ENCODE assay signal across 24 cellular contexts in the genomic region with DNA sequence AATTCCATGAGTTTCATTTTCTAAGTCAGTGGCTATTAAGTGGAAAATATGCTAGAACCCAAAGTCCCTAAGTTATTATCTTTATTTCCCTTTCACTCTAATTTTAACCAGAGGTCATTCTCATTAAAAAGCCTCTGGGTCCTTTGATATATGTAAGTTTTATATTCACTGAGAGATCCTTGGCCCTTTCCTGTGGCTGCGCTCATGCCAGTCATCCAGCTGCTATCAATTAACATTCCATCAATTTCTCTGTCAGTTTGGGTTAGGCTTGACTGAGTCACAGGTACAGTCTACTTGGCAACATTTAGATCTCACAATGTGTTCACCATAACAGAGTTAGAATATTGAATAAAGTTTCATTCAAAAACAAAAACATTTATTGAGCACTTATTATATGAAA. TPM values are rescaled to one million over a fixed set of nuclear protein-coding genes. Genes with fewer than 3 reads are reported as not detected.
DNase-seq lines count a peak whose midpoint lies in the region; ATAC-seq, FAIRE-seq and TF ChIP-seq lines count a peak whose summit lies in the region.
"Had no signal": no experiment of that assay in that cellular context is flagged by ENCODE, and none has a peak within 500 bp of the region (broad histone marks: within the 10 kb centered on the region; RNA-seq: fewer than 3 reads in every experiment).

No MANE protein-coding gene starts in this region.

- no peaks in the 10 kb centered on the region for H4K20me1 ChIP-seq in astrocyte (ENCODE audit: insufficient read depth, low read length)

- H2AFZ ChIP-seq in astrocyte (ENCODE audit: low read depth, low read length), result no peak overlapping the region
- H2AFZ ChIP-seq: GM23338 had no signal

- peaks cover 27% of the 10 kb centered on the region for H3K9me3 Mint-ChIP-seq in HFFc6
- H3K9me3 Mint-ChIP-seq in astrocyte (ENCODE audit: unreplicated experiment), result peaks cover 5% of the 10 kb centered on the region

- no peak for FAIRE-seq in astrocyte (lab: Jason Lieb, UNC)
- FAIRE-seq: bronchial epithelial cell, GM12891 had no signal

- H3K36me3 ChIP-seq in astrocyte (ENCODE audit: insufficient read depth, low read length) (no peaks in the 10 kb centered on the region), heart left ventricle (no peaks in the 10 kb centered on the region), sigmoid colon (no peaks in the 10 kb centered on the region)

- H3K27ac ChIP-seq in astrocyte (ENCODE audit: low read depth, low read length) (peak overlapping the region; percentile 10), heart left ventricle (no peak overlapping the region), sigmoid colon (no peak overlapping the region)
- H3K27ac ChIP-seq: dorsolateral prefrontal cortex had no signal

- TF ChIP-seq POLR2A in heart left ventricle (IDR thresholded peaks at IDR 0.05) (no peak), sigmoid colon (IDR thresholded peaks at IDR 0.05) (no peak)

- no peaks in the 10 kb centered on the region for H3K79me2 ChIP-seq in astrocyte (ENCODE audit: insufficient read depth, low read length)

- no peak for TF ChIP-seq CTCF in HFFc6 (IDR thresholded peaks at IDR 0.05)
- no peak for TF ChIP-seq CTCF in astrocyte (IDR thresholded peaks at IDR 0.05; ENCODE audit: insufficient read depth, low read depth, low read length)
- TF ChIP-seq CTCF in heart left ventricle (IDR thresholded peaks at IDR 0.05), result no peak
- no peak for TF ChIP-seq CTCF in sigmoid colon (IDR thresholded peaks at IDR 0.05)

- H3K27ac Mint-ChIP-seq in HFFc6 (peak overlapping the region; percentile 74), astrocyte (ENCODE audit: unreplicated experiment) (peak overlapping the region; percentile 94)
- H3K27ac Mint-ChIP-seq: activated CD4-positive, alpha-beta memory T cell treated with anti-CD3 and anti-CD28 coated beads for 36 hours; activated naive CD4-positive, alpha-beta T cell treated with anti-CD3 and anti-CD28 coated beads, Interleukin-2, amount 50 U/mL, for 24 hours; type B pancreatic cell had no signal

- H3K27me3 Mint-ChIP-seq in HFFc6 (ENCODE audit: insufficient read depth), result no peaks in the 10 kb centered on the region; the same call in 1 of the 2 replicates
- H3K27me3 Mint-ChIP-seq in astrocyte (ENCODE audit: low read depth, unreplicated experiment), result no peaks in the 10 kb centered on the region
- H3K27me3 Mint-ChIP-seq: activated CD4-positive, alpha-beta memory T cell treated with anti-CD3 and anti-CD28 coated beads for 36 hours; activated naive CD4-positive, alpha-beta T cell treated with anti-CD3 and anti-CD28 coated beads, Interleukin-2, amount 50 U/mL, for 24 hours; type B pancreatic cell had no signal

- H3K27me3 ChIP-seq in astrocyte (ENCODE audit: insufficient read depth, low read length) (no peaks in the 10 kb centered on the region), heart left ventricle (no peaks in the 10 kb centered on the region), sigmoid colon (no peaks in the 10 kb centered on the region)
- H3K27me3 ChIP-seq: dorsolateral prefrontal cortex had no signal

- H3K36me3 Mint-ChIP-seq in HFFc6 (ENCODE audit: low read depth) (peaks cover 28% of the 10 kb centered on the region), astrocyte (ENCODE audit: low read depth, unreplicated experiment) (peaks cover 2% of the 10 kb centered on the region)
- H3K36me3 Mint-ChIP-seq: activated CD4-positive, alpha-beta memory T cell treated with anti-CD3 and anti-CD28 coated beads for 36 hours; type B pancreatic cell had no signal

- no peak for TF ChIP-seq EP300 in sigmoid colon (IDR thresholded peaks at IDR 0.05)

- no peak overlapping the region for H3K9ac ChIP-seq in astrocyte (ENCODE audit: low read length)

- WGBS in heart left ventricle, 4 donors, result 96 to 100% (median 97%) methylated on average over 1 of the region's 1 CpG
- 98 to 100% methylated on average over 1 of the region's 1 CpG for WGBS in sigmoid colon, 2 donors

- H3K4me3 Mint-ChIP-seq in HFFc6 (peak overlapping the region; percentile 71), astrocyte (ENCODE audit: unreplicated experiment) (no peak overlapping the region)
- H3K4me3 Mint-ChIP-seq: activated CD4-positive, alpha-beta memory T cell treated with anti-CD3 and anti-CD28 coated beads for 36 hours; activated naive CD4-positive, alpha-beta T cell treated with anti-CD3 and anti-CD28 coated beads, Interleukin-2, amount 50 U/mL, for 24 hours; activated T-cell treated with anti-CD3 and anti-CD28 coated beads, Interleukin-2, amount 50 U/mL, for 4 hours; GM23338; neural crest cell; type B pancreatic cell had no signal

- intact Hi-C loops in heart left ventricle (cut with DNase I), result loop anchor here in 1 of 10 donors (10.0 kb wide), 1 partner anchor 59 kb away; a partner anchor contains a TSS
- intact Hi-C loops in sigmoid colon (cut with DNase I), result no loop called here

- peaks cover 31% of the 10 kb centered on the region for H3K4me1 Mint-ChIP-seq in HFFc6 (ENCODE audit: low read depth)
- peaks cover 11% of the 10 kb centered on the region for H3K4me1 Mint-ChIP-seq in astrocyte (ENCODE audit: low read depth, unreplicated experiment)
- H3K4me1 Mint-ChIP-seq: activated naive CD4-positive, alpha-beta T cell treated with anti-CD3 and anti-CD28 coated beads, Interleukin-2, amount 50 U/mL, for 24 hours; neural crest cell had no signal

- H3K4me1 ChIP-seq in astrocyte (ENCODE audit: insufficient read depth, low read length) (peaks cover 7% of the 10 kb centered on the region), heart left ventricle (no peaks in the 10 kb centered on the region), sigmoid colon (no peaks in the 10 kb centered on the region)

- H3K9me3 ChIP-seq in astrocyte (ENCODE audit: insufficient read depth, low read depth, low read length), result peaks cover 4% of the 10 kb centered on the region
- peaks cover 0 to 26% (median 8%) of the 10 kb centered on the region in 12 donors for H3K9me3 ChIP-seq in heart left ventricle
- peaks cover 0 to 5% (median 0%) of the 10 kb centered on the region in 4 donors for H3K9me3 ChIP-seq in sigmoid colon

- ATAC-seq in heart left ventricle, result no peak
- ATAC-seq: activated T-cell treated with anti-CD3 and anti-CD28 coated beads, Interleukin-2, amount 50 U/mL, for 4 hours; GM23338; left cardiac atrium; stimulated activated naive CD8-positive, alpha-beta T cell treated with anti-CD3 and anti-CD28 coated beads, Interleukin-15, Interleukin-2, amounts not matched to agents 100 U/mL and 50 U/mL, for 24 hours had no signal

- H3K4me3 ChIP-seq in astrocyte (ENCODE audit: insufficient read depth, low read depth, low read length), result no peak overlapping the region
- no peak overlapping the region for H3K4me3 ChIP-seq in heart left ventricle
- no peak overlapping the region for H3K4me3 ChIP-seq in sigmoid colon
- H3K4me3 ChIP-seq: dorsolateral prefrontal cortex, GM23338 had no signal

- DNase-seq in AG08395 (ENCODE audit: low spot score), result peak; percentile 66
- peak; percentile 75 for DNase-seq in HFFc6
- peak; percentile 82 for DNase-seq in astrocyte (ENCODE audit: low read depth)
- peak; percentile 79 for DNase-seq in iris pigment epithelial cell (ENCODE audit: low read depth)
- DNase-seq in heart left ventricle, result no peak
- DNase-seq in sigmoid colon, result no peak
- no peak for DNase-seq in foreskin melanocyte
- DNase-seq in NCI-H2196 (lab: John Stamatoyannopoulos, UW; ENCODE audit: unreplicated experiment), result no peak
- DNase-seq: activated CD4-positive, alpha-beta memory T cell treated with anti-CD3 and anti-CD28 coated beads for 36 hours; activated T-cell treated with anti-CD3 and anti-CD28 coated beads, Interleukin-2, amount 50 U/mL, for 4 hours; dorsolateral prefrontal cortex; hippocampal formation; Karpas-422; left cardiac atrium; NCI-H1436 treated with DMSO at 0.1 percent for 48 hours; NCI-H345; stimulated activated naive CD8-positive, alpha-beta T cell treated with anti-CD3 and anti-CD28 coated beads, Interleukin-15, Interleukin-2, amounts not matched to agents 100 U/mL and 50 U/mL, for 24 hours; T-helper 1 cell had no signal

- H3K4me2 ChIP-seq in astrocyte (ENCODE audit: low read length), result peak overlapping the region; percentile 46
- H3K4me2 ChIP-seq: GM23338 had no signal

RNA-seq across cellular contexts. Expression of a gene that starts 58.0 kb away (rescaled TPM):
- total RNA-seq in HFFc6 (2021; fragmentation: NEBNext Ultra II Directional; extraction: Animal tissue kit (Norgen Biotek cat#: 25700)), result 100 to 1,000 TPM; 584 to 754 (median 609) TPM
- total RNA-seq in astrocyte (210 and 298 TPM in 2 replicates), heart left ventricle (100 to 1,000 TPM in 1 of 9 donors, 10 to 100 TPM in 8; 22.5 to 115 (median 38.9) TPM), sigmoid colon (100 to 1,000 TPM in 1 of 4 donors, 10 to 100 TPM in 3; 57.0 to 173 (median 74.7) TPM)
- polyA plus RNA-seq in heart left ventricle (10 to 100 TPM in 1 of 2 donors, 1 to 10 TPM in 1; 5.7 to 28.7 TPM), sigmoid colon (10 to 100 TPM in 1 of 3 donors, 1 to 10 TPM in 2; 1.2 to 15.0 (median 6.6) TPM)

Comparison
In these comparisons a context has a peak if more than half of its experiments do, and no peak if none do; other contexts are left out.
1. DNase-seq: peak in AG08395 (single experiment), HFFc6 (single experiment), astrocyte (single experiment) and iris pigment epithelial cell (single experiment); none in heart left ventricle (0 of 5), sigmoid colon (single experiment), foreskin melanocyte (single experiment) and NCI-H2196 (single experiment).